In the genomic region with DNA sequence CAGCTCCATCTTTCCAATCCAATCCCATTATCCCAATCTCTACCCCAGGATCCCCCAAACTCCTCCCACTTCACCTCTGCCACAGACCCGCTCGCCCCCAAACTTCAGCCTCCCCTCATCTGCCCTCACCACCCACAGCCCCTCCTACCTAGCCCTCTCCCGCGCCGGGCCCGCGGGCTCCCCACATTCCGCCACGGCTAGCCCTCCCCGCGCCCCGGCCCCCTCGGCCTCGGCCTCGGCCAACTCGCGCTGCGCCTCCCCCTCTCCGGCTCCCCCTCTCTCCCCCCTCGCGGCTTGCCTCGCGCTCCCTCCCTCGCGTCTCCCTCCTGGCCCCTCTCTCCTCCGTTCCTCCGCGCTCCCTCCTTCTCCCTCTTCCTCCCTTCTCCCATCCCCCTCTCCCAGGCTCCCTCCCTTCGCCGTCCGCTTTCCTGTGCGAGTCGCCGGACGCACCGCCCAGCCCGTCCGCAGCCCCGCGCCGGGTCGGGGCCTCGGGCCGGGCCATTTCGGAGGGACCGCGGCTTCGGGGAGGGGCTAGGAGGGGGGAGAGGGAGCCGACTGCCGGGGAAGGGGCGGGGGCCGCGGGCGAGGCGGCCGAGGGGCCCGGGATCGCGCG, we compare ENCODE assay signal across 8 cellular contexts. TPM values are rescaled to one million over a fixed set of nuclear protein-coding genes. Genes with fewer than 3 reads are reported as not detected.
DNase-seq lines count a peak whose midpoint lies in the region; ATAC-seq and FAIRE-seq lines count a peak whose summit lies in the region.

A gene with protein sequence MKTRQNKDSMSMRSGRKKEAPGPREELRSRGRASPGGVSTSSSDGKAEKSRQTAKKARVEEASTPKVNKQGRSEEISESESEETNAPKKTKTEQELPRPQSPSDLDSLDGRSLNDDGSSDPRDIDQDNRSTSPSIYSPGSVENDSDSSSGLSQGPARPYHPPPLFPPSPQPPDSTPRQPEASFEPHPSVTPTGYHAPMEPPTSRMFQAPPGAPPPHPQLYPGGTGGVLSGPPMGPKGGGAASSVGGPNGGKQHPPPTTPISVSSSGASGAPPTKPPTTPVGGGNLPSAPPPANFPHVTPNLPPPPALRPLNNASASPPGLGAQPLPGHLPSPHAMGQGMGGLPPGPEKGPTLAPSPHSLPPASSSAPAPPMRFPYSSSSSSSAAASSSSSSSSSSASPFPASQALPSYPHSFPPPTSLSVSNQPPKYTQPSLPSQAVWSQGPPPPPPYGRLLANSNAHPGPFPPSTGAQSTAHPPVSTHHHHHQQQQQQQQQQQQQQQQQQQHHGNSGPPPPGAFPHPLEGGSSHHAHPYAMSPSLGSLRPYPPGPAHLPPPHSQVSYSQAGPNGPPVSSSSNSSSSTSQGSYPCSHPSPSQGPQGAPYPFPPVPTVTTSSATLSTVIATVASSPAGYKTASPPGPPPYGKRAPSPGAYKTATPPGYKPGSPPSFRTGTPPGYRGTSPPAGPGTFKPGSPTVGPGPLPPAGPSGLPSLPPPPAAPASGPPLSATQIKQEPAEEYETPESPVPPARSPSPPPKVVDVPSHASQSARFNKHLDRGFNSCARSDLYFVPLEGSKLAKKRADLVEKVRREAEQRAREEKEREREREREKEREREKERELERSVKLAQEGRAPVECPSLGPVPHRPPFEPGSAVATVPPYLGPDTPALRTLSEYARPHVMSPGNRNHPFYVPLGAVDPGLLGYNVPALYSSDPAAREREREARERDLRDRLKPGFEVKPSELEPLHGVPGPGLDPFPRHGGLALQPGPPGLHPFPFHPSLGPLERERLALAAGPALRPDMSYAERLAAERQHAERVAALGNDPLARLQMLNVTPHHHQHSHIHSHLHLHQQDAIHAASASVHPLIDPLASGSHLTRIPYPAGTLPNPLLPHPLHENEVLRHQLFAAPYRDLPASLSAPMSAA (N-terminal part only) (plus strand): TSS at position 581 of the 613 bp plus-strand sequence. CDS start 6,043 bp downstream, outside the sequence.

- peak within 1 kb of the TSS; percentile 92 for H3K27ac ChIP-seq in temporal lobe (ENCODE audit: low read depth, low read length)

- no peaks in the 10 kb centered on the region for H3K9me3 Mint-ChIP-seq in activated CD8-positive, alpha-beta T cell treated with anti-CD3 and anti-CD28 coated beads, Interleukin-2, amount 10 ng/mL, durations not matched to agents 7 days and 5 days (ENCODE audit: insufficient read depth)

- peak within 1 kb of the TSS; percentile 78 for H3K4me3 Mint-ChIP-seq in activated CD8-positive, alpha-beta T cell treated with anti-CD3 and anti-CD28 coated beads, Interleukin-2, amount 10 ng/mL, durations not matched to agents 7 days and 5 days

- H3K36me3 Mint-ChIP-seq in activated CD8-positive, alpha-beta T cell treated with anti-CD3 and anti-CD28 coated beads, Interleukin-2, amount 10 ng/mL, durations not matched to agents 7 days and 5 days (ENCODE audit: low read depth), result peaks cover 17% of the 10 kb centered on the region

- peaks cover 68% of the 10 kb centered on the region for H3K4me1 Mint-ChIP-seq in activated CD8-positive, alpha-beta T cell treated with anti-CD3 and anti-CD28 coated beads, Interleukin-2, amount 10 ng/mL, durations not matched to agents 7 days and 5 days (ENCODE audit: low read depth)

- peak within 1 kb of the TSS; percentile 53 for H3K27ac Mint-ChIP-seq in activated CD8-positive, alpha-beta T cell treated with anti-CD3 and anti-CD28 coated beads, Interleukin-2, amount 10 ng/mL, durations not matched to agents 7 days and 5 days

- CTCF ChIA-PET in activated CD8-positive, alpha-beta T cell treated with anti-CD3 and anti-CD28 coated beads, Interleukin-2, amount 10 ng/mL, durations not matched to agents 7 days and 5 days (lab: Charles Lee), result interaction anchor here (0.7 to 8.0 kb wide), 7 partner anchors 9 to 182 kb away, joined by 3 to 106 read pairs (median 14); partner anchors contain the start of genes C12orf57, RNU7-1, SPSB2 and TPI1

- no peaks in the 10 kb centered on the region for H3K27me3 Mint-ChIP-seq in activated CD8-positive, alpha-beta T cell treated with anti-CD3 and anti-CD28 coated beads, Interleukin-2, amount 10 ng/mL, durations not matched to agents 7 days and 5 days (ENCODE audit: low read depth)

- peak; percentile 32 for DNase-seq in activated T-cell treated with anti-CD3 and anti-CD28 coated beads for 48 hours (ENCODE audit: low read depth)
- DNase-seq in activated T-cell treated with anti-CD3 and anti-CD28 coated beads for 4 hours, result no peak
- DNase-seq in NCI-H2029 treated with DMSO at 0.1 percent for 48 hours (lab: John Stamatoyannopoulos, UW), result peak; percentile 37
- peak; percentile 51 for DNase-seq in activated CD8-positive, alpha-beta T cell treated with anti-CD3 and anti-CD28 coated beads, Interleukin-2, amount 10 ng/mL, durations not matched to agents 7 days and 5 days
- DNase-seq in middle frontal gyrus (ENCODE audit: extremely low spot score, low spot score), result peak; percentile 53
- no peak for DNase-seq in GM19239 (ENCODE audit: insufficient read length, low spot score)

- FAIRE-seq in GM19239 (lab: Jason Lieb, UNC), result no peak

- POLR2A ChIA-PET in activated CD8-positive, alpha-beta T cell treated with anti-CD3 and anti-CD28 coated beads, Interleukin-2, amount 10 ng/mL, durations not matched to agents 7 days and 5 days (lab: Charles Lee), result interaction anchor here (0.8 to 8.3 kb wide), 5 partner anchors 10 to 59 kb away, joined by 3 to 94 read pairs (median 17); partner anchors contain the start of genes C12orf57, RNU7-1 and TPI1

- ATAC-seq in activated CD8-positive, alpha-beta T cell treated with anti-CD3 and anti-CD28 coated beads, Interleukin-2, amount 10 ng/mL, durations not matched to agents 7 days and 5 days, result peak; percentile 33
- ATAC-seq in esophagus mucosa, result peak; percentile 15

RNA-seq across cellular contexts. Expression of the gene that starts here (rescaled TPM):
- 10 to 100 TPM; 21.6 to 24.5 TPM for total RNA-seq in activated CD8-positive, alpha-beta T cell treated with anti-CD3 and anti-CD28 coated beads, Interleukin-2, amount 10 ng/mL, durations not matched to agents 7 days and 5 days
- total RNA-seq in esophagus mucosa (29.1 TPM), temporal lobe (34.2 TPM)

Comparison
In these comparisons a context has a peak if more than half of its experiments do, and no peak if none do; other contexts are left out.
1. DNase-seq: peak in activated T-cell treated with anti-CD3 and anti-CD28 coated beads for 48 hours (single experiment), NCI-H2029 treated with DMSO at 0.1 percent for 48 hours (single experiment), activated CD8-positive, alpha-beta T cell treated with anti-CD3 and anti-CD28 coated beads, Interleukin-2, amount 10 ng/mL, durations not matched to agents 7 days and 5 days (single experiment) and middle frontal gyrus (single experiment); none in activated T-cell treated with anti-CD3 and anti-CD28 coated beads for 4 hours (single experiment) and GM19239 (single experiment).